Comparison of ENCODE assay signal across 8 cellular contexts in genomic region chr4:183876268-183876934, GRCh38. TPM values are rescaled to one million over a fixed set of nuclear protein-coding genes. Genes with fewer than 3 reads are reported as not detected.
DNase-seq lines count a peak whose midpoint lies in the region; ATAC-seq and TF ChIP-seq lines count a peak whose summit lies in the region.

No MANE protein-coding gene starts in this region.

- ATAC-seq in body of pancreas (peak; percentile 96), left colon (peak; percentile 52)

- H3K27ac ChIP-seq in body of pancreas, result peak overlapping the region; percentile 72 to 82 (median 80)
- peak overlapping the region; percentile 55 to 79 (median 66) for H3K27ac ChIP-seq in transverse colon

- DNase-seq in NCI-H1694 (lab: John Stamatoyannopoulos, UW), result peak; percentile 87
- peak; percentile 80 to 90 (median 85) for DNase-seq in body of pancreas
- peak; percentile 52 to 68 for DNase-seq in left colon
- peak; percentile 63 for DNase-seq in transverse colon
- no peak for DNase-seq in NOMO-1 (lab: John Stamatoyannopoulos, UW; ENCODE audit: unreplicated experiment in 2 of 2)
- no peak for DNase-seq in stimulated activated CD4-positive, alpha-beta T cell treated with anti-CD3 and anti-CD28 coated beads, Interleukin-2, amount 100 ng/mL, for 24 hours
- no peak for DNase-seq in NCI-H187 treated with DMSO at 0.1 percent for 48 hours (lab: John Stamatoyannopoulos, UW)
- DNase-seq in ecto neural progenitor cell (ENCODE audit: low spot score), result no peak

- TF ChIP-seq EP300 in transverse colon (IDR thresholded peaks at IDR 0.05; ENCODE audit: low read depth), result peak; percentile 78

- H3K36me3 ChIP-seq in body of pancreas (replicated peaks in 1 of 2; ENCODE audit: insufficient read depth in 1 of 2, low read depth in 2 of 2), result no peaks in the 10 kb centered on the region
- H3K36me3 ChIP-seq in transverse colon, result no peaks in the 10 kb centered on the region

- TF ChIP-seq CTCF in body of pancreas (IDR thresholded peaks at IDR 0.05), result no peak
- TF ChIP-seq CTCF in transverse colon (IDR thresholded peaks at IDR 0.05), result no peak

- H3K4me3 ChIP-seq in body of pancreas (no peak overlapping the region), transverse colon (peak overlapping the region in 3 of 4 donors; percentile 29 to 39 (median 39))

- intact Hi-C loops in body of pancreas (cut with DNase I) (no loop called here), left colon (cut with DNase I, micrococcal nuclease) (no loop called here), transverse colon (cut with DNase I; ENCODE audit: low total_unique reads) (loop anchor here (10.0 kb wide), 1 partner anchor 108 kb away; no protein-coding TSS in a partner anchor)

- H3K9me3 ChIP-seq in body of pancreas (no peaks in the 10 kb centered on the region), transverse colon (no peaks in the 10 kb centered on the region)

- H3K4me1 ChIP-seq in body of pancreas, result peaks cover 20% of the 10 kb centered on the region
- H3K4me1 ChIP-seq in transverse colon, result peaks cover 0 to 12% (median 8%) of the 10 kb centered on the region in 4 donors

- TF ChIP-seq POLR2A in body of pancreas (IDR thresholded peaks at IDR 0.05) (peak in 2 of 3 donors; percentile 37 to 52), transverse colon (IDR thresholded peaks at IDR 0.05) (no peak)

- in situ Hi-C loops in transverse colon (cut with MboI; ENCODE audit: low pct_ligation_motif_present in 1 of 4, low pct_unique_long_range_greater_than_20kb in 1 of 4, low sequenced_read_pairs in 3 of 4), result no loop called here

- no peaks in the 10 kb centered on the region for H3K27me3 ChIP-seq in body of pancreas
- H3K27me3 ChIP-seq in transverse colon, result no peaks in the 10 kb centered on the region

- WGBS in body of pancreas, 2 donors, result 24 to 31% methylated on average over 16 to 18 of the region's 18 CpGs
- WGBS in transverse colon (ENCODE audit: low coverage in 1 of 2), 2 donors, result 28 to 34% methylated on average over 9 to 18 of the region's 18 CpGs

RNA-seq across cellular contexts. Expression of gene STOX2, which starts 28.7 kb away (rescaled TPM):
- total RNA-seq in body of pancreas, result 10 to 100 TPM; 15.0 to 15.8 TPM
- total RNA-seq in left colon, result 1 to 10 TPM; 1.8 to 2.7 TPM
- total RNA-seq in transverse colon, result 10 to 100 TPM in 1 of 4 donors, 1 to 10 TPM in 2, under 1 TPM in 1; 0.37 to 90.8 (median 7.7) TPM

Comparison
In these comparisons a context has a peak if more than half of its experiments do, and no peak if none do; other contexts are left out.
1. DNase-seq: peak in NCI-H1694 (single experiment), body of pancreas (4 of 4), left colon (2 of 2) and transverse colon (single experiment); none in NOMO-1 (0 of 2), stimulated activated CD4-positive, alpha-beta T cell treated with anti-CD3 and anti-CD28 coated beads, Interleukin-2, amount 100 ng/mL, for 24 hours (0 of 2), NCI-H187 treated with DMSO at 0.1 percent for 48 hours (single experiment) and ecto neural progenitor cell (single experiment).
2. H3K4me3 ChIP-seq: peak in transverse colon (3 of 4); none in body of pancreas (0 of 2).